Comparison of ENCODE assay signal across 13 cellular contexts in the genomic region with DNA sequence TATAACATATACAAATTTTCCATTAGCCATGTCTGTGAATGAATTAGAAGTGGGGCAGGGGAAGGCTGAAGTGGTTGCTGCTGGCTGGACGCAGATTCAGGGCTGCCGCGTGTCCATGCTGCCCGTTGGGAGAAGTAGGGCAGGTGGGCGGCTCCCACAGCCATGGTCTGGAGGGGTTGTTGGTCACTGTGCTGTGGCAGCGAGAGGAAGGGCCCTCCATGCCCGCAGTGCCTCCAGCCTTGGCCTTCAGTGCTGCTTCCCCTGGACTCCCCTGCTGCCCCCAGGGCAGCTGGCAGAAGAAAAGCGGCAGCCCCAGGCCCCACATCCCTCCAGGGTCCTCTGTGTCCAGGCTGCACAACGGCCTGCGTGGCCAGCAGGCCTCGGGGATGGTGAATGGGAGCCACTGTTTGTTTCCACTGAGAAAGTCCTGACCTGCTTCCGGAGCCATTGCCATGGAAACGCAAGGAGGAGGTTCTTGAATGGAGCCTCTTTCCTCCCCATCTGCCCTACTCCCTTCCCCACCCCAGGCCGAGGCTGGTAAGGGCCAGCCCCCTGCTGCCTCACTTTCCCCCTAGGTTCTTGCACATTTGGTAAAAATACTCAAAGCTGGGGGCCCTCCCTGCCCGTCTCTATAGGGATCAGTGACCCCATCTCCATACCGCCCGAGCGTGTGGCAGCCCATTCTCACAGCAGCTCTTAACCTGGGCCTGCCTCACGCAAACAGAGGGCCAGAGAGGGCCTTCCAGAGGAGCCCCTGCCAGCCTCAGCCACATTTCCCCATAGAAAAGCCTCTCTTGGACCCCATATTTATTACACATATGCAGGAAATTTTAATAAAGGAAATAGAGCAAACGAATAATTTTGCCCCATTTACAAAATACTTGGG.
DNase-seq lines count a peak whose midpoint lies in the region; ATAC-seq and TF ChIP-seq lines count a peak whose summit lies in the region.
"Had no signal": no experiment of that assay in that cellular context is flagged by ENCODE, and none has a peak within 500 bp of the region (broad histone marks: within the 10 kb centered on the region; RNA-seq: fewer than 3 reads in every experiment).

No MANE protein-coding gene starts in this region.

- H3K4me1 ChIP-seq in ectodermal cell (ENCODE audit: control insufficient read depth, insufficient read depth, low read length) = peaks cover 22% of the 10 kb centered on the region

- H3K4me3 ChIP-seq in ectodermal cell (ENCODE audit: insufficient read depth, low read depth, low read length) (no peak overlapping the region), foreskin fibroblast (ENCODE audit: low read depth in 1 of 2, low read length in 2 of 2) (no peak overlapping the region)
- H3K4me3 ChIP-seq: smooth muscle cell had no signal

- WGBS in ectodermal cell, 2 experiments = 83 to 86% methylated on average over 20 of the region's 20 CpGs

- peak; percentile 47 for DNase-seq in SK-MEL-5 (ENCODE audit: low read depth, low spot score)
- DNase-seq in inferior parietal cortex (ENCODE audit: extremely low spot score) = peak; percentile 61
- no peak for DNase-seq in sciatic nerve (ENCODE audit: low spot score)
- no peak for DNase-seq in NCI-H1436 treated with DMSO at 0.1 percent for 48 hours (lab: John Stamatoyannopoulos, UW)
- no peak for DNase-seq in foreskin fibroblast
- DNase-seq: activated naive CD4-positive, alpha-beta T cell treated with anti-CD3 and anti-CD28 coated beads for 36 hours; MM.1S; NCI-H2107 had no signal

- peak overlapping the region; percentile 33 for H3K27ac ChIP-seq in ectodermal cell (ENCODE audit: insufficient read depth, low read depth, low read length, poor library complexity, severe bottlenecking)
- H3K27ac ChIP-seq: neutrophil had no signal

- H3K27me3 ChIP-seq in ectodermal cell (ENCODE audit: control insufficient read depth, insufficient read depth, low read length, poor library complexity, severe bottlenecking) = no peaks in the 10 kb centered on the region

- no peaks in the 10 kb centered on the region for H3K36me3 ChIP-seq in ectodermal cell (ENCODE audit: control insufficient read depth, insufficient read depth, low read length)
- H3K36me3 ChIP-seq: neutrophil had no signal

- in situ Hi-C loops in SK-MEL-5 (cut with HindIII; ENCODE audit: low pct_unique_long_range_greater_than_20kb, low sequenced_read_pairs) = no loop called here

- ATAC-seq in sciatic nerve (peak; percentile 72), HG03442 (IDR thresholded peaks at IDR 0.05; ENCODE audit: unreplicated experiment) (no peak)
- ATAC-seq: activated CD4-positive, CD25-positive, alpha-beta regulatory T cell treated with anti-CD3 and anti-CD28 coated beads, Interleukin-2, amount 50 U/mL, for 24 hours had no signal

- TF ChIP-seq CTCF in foreskin fibroblast (IDR thresholded peaks at IDR 0.05; ENCODE audit: low read depth, low read length) = no peak

- no peaks in the 10 kb centered on the region for H3K9me3 ChIP-seq in ectodermal cell (ENCODE audit: control insufficient read depth, low read length)
- H3K9me3 ChIP-seq: neutrophil had no signal

- intact Hi-C loops in sciatic nerve (cut with DNase I) = no loop called here

Comparison
In these comparisons a context has a peak if more than half of its experiments do, and no peak if none do; other contexts are left out.
1. DNase-seq: peak in SK-MEL-5 (single experiment) and inferior parietal cortex (single experiment); none in sciatic nerve (single experiment), NCI-H1436 treated with DMSO at 0.1 percent for 48 hours (single experiment) and foreskin fibroblast (0 of 2).